In the genomic region with DNA sequence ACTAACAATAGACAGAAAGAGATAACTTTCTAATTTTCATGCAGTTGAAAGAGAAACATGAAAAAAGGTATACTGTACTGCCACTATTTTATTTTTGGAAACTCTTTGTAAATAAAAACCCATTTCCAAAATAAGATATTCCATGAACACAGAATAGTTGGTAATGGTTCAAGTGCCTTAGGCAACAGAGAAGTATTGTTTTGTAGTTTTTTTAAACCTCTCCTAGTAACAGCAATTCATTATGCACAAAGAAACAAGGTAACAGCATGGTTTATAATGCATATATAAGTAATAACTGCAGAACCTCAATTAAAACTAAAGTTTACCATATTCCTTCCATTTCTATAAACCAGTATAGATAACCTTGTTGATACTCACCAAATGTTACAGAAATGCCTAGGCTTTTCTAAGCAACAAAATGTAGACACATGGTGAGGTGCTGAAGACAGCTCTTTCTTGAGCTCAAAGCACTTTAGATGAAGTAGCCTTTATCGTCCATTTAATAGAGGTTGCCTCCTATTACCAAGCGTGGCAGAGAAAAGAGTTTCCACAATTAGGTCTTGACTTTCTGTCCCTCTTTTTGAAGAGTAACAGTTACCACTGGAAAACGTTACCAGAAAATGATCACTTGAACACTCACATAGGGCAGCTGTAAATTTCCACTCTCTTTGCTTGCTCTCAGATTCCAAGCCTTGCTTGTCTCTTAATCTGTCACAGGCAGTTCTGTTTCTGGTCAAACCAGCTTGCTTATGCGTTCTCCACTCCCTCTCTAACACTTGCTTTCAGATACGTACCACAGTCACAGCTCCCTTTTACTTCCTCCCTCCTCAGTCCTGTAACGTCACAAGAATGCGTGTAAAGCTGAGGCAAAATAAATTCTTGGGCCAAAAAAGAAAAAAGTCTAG, we compare ENCODE assay signal across 8 cellular contexts. TPM values are rescaled to one million over a fixed set of nuclear protein-coding genes. Genes with fewer than 3 reads are reported as not detected.
DNase-seq lines count a peak whose midpoint lies in the region; ATAC-seq lines count a peak whose summit lies in the region.
"Had no signal": no experiment of that assay in that cellular context is flagged by ENCODE, and none has a peak within 500 bp of the region (broad histone marks: within the 10 kb centered on the region; RNA-seq: fewer than 3 reads in every experiment).

No MANE protein-coding gene starts in this region.

- H3K27ac Mint-ChIP-seq in naive B cell, result peak overlapping the region in 5 of 6 donors; percentile 6 to 26 (median 12)
- H3K27ac Mint-ChIP-seq: T-helper 1 cell treated with Interleukin-12 subunit alpha and Interleukin-12 subunit beta and Interleukin-4 antibody, amounts not matched to agents 30 μg/mL and 1 μg/mL, for 36 hours had no signal

- peak overlapping the region; percentile 1 to 61 for H3K4me3 ChIP-seq in esophagus (ENCODE audit: low read depth in 1 of 2, low read length in 2 of 2)

- H3K27me3 Mint-ChIP-seq in naive B cell, result no peaks in the 10 kb centered on the region

- H3K9me3 ChIP-seq in esophagus (ENCODE audit: control insufficient read depth in 2 of 2, insufficient read depth in 1 of 2, low read depth in 1 of 2, low read length in 1 of 2), result no peaks in the 10 kb centered on the region

- peak overlapping the region; percentile 66 to 82 for H3K27ac ChIP-seq in esophagus (ENCODE audit: low read depth in 2 of 2, low read length in 1 of 2)

- peaks cover 4 to 9% (median 7%) of the 10 kb centered on the region in 3 donors for H3K4me1 Mint-ChIP-seq in naive B cell

- H3K27me3 ChIP-seq in esophagus (ENCODE audit: control insufficient read depth in 1 of 2, insufficient read depth in 2 of 2, low read length in 2 of 2), result no peaks in the 10 kb centered on the region

- H3K36me3 Mint-ChIP-seq in naive B cell, result peaks cover 8 to 27% of the 10 kb centered on the region in 2 donors

- H3K9me3 Mint-ChIP-seq in naive B cell, result peaks cover 11 to 28% (median 26%) of the 10 kb centered on the region in 7 donors

- no peaks in the 10 kb centered on the region for H3K4me1 ChIP-seq in esophagus (ENCODE audit: control insufficient read depth in 2 of 2, insufficient read depth in 2 of 2, low read length in 1 of 2)

- ATAC-seq in GM19468 (IDR thresholded peaks at IDR 0.05; ENCODE audit: extremely low read depth, unreplicated experiment) (peak; percentile 32), naive B cell (ENCODE audit: low read depth in 2 of 2) (peak; percentile 92 to 95)

- H3K4me3 Mint-ChIP-seq in naive B cell, result peak overlapping the region; percentile 2 to 84 (median 16)
- H3K4me3 Mint-ChIP-seq: T-helper 1 cell treated with Interleukin-12 subunit alpha and Interleukin-12 subunit beta and Interleukin-4 antibody, amounts not matched to agents 30 μg/mL and 1 μg/mL, for 36 hours had no signal

- DNase-seq in NCI-H526 (lab: John Stamatoyannopoulos, UW) (peak; percentile 29 to 46), naive B cell (peak; percentile 21), NCI-H1436 treated with DMSO at 0.1 percent for 48 hours (lab: John Stamatoyannopoulos, UW) (no peak), glomerular visceral epithelial cell (ENCODE audit: extremely low spot score) (no peak)
- no peak for DNase-seq in stimulated activated CD4-positive, alpha-beta T cell treated with anti-CD3 and anti-CD28 coated beads, Interleukin-4, amount 100 ng/mL, for 24 hours

- no peaks in the 10 kb centered on the region for H3K36me3 ChIP-seq in esophagus (ENCODE audit: control insufficient read depth in 2 of 2, insufficient read depth in 2 of 2, low read length in 1 of 2)

- 17 to 18% methylated on average over 7 of the region's 7 CpGs for WGBS in esophagus, 2 donors

RNA-seq across cellular contexts. Expression of a gene that starts 42.9 kb away (rescaled TPM):
- polyA plus RNA-seq in esophagus (10 to 100 TPM in 1 of 2 donors, 1 to 10 TPM in 1; 9.8 to 15.9 TPM), naive B cell (ENCODE audit: low read depth in 6 of 6) (1 to 10 TPM; 2.7 to 6.8 (median 5.4) TPM)

RNA-seq across cellular contexts. Expression of a gene that starts 43.1 kb away (rescaled TPM):
- polyA plus RNA-seq in esophagus, result 1 to 10 TPM; 2.0 to 2.1 TPM
- 10 to 100 TPM in 5 of 6 donors, 1 to 10 TPM in 1; 8.6 to 35.7 (median 26.7) TPM for polyA plus RNA-seq in naive B cell (ENCODE audit: low read depth in 6 of 6)

Comparison
In these comparisons a context has a peak if more than half of its experiments do, and no peak if none do; other contexts are left out.
1. DNase-seq: peak in NCI-H526 (2 of 2) and naive B cell (single experiment); none in NCI-H1436 treated with DMSO at 0.1 percent for 48 hours (single experiment), stimulated activated CD4-positive, alpha-beta T cell treated with anti-CD3 and anti-CD28 coated beads, Interleukin-4, amount 100 ng/mL, for 24 hours (single experiment) and glomerular visceral epithelial cell (single experiment).